Comparison of ENCODE assay signal across 1 cellular context in genomic region chr19:57888494-57889231, GRCh38.
TF ChIP-seq lines count a peak whose summit lies in the region.

TSS of gene ZNF814 (minus strand) at chr19:57889037. CDS start at chr19:57888802, 235 bp downstream.

TF ChIP-seq in GM12878, 131 proteins besides CTCF, POLR2A, EP300 and RAD21 (continued from another document and continues in another):
- TF ChIP-seq, protein P1, sequence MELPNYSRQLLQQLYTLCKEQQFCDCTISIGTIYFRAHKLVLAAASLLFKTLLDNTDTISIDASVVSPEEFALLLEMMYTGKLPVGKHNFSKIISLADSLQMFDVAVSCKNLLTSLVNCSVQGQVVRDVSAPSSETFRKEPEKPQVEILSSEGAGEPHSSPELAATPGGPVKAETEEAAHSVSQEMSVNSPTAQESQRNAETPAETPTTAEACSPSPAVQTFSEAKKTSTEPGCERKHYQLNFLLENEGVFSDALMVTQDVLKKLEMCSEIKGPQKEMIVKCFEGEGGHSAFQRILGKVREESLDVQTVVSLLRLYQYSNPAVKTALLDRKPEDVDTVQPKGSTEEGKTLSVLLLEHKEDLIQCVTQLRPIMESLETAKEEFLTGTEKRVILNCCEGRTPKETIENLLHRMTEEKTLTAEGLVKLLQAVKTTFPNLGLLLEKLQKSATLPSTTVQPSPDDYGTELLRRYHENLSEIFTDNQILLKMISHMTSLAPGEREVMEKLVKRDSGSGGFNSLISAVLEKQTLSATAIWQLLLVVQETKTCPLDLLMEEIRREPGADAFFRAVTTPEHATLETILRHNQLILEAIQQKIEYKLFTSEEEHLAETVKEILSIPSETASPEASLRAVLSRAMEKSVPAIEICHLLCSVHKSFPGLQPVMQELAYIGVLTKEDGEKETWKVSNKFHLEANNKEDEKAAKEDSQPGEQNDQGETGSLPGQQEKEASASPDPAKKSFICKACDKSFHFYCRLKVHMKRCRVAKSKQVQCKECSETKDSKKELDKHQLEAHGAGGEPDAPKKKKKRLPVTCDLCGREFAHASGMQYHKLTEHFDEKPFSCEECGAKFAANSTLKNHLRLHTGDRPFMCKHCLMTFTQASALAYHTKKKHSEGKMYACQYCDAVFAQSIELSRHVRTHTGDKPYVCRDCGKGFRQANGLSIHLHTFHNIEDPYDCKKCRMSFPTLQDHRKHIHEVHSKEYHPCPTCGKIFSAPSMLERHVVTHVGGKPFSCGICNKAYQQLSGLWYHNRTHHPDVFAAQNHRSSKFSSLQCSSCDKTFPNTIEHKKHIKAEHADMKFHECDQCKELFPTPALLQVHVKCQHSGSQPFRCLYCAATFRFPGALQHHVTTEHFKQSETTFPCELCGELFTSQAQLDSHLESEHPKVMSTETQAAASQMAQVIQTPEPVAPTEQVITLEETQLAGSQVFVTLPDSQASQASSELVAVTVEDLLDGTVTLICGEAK (IDR thresholded peaks at IDR 0.05; ENCODE audit: borderline replicate concordance) = peak; percentile 94
- TF ChIP-seq TARDBP (IDR thresholded peaks at IDR 0.05; ENCODE audit: borderline replicate concordance) (peak; percentile 83), ESRRA (IDR thresholded peaks at IDR 0.05; ENCODE audit: low read length) (no peak), NFYA (IDR thresholded peaks at IDR 0.05; ENCODE audit: borderline replicate concordance, low read depth, low read length) (no peak), ASH2L (IDR thresholded peaks at IDR 0.05; ENCODE audit: borderline replicate concordance, low read depth) (no peak), NKRF (conservative IDR thresholded peaks at IDR 0.05) (peak; percentile 91), GABPA (IDR thresholded peaks at IDR 0.05; ENCODE audit: low read depth) (peak; percentile 95), SKIL (IDR thresholded peaks at IDR 0.05; ENCODE audit: low read depth, poor library complexity, severe bottlenecking) (no peak), MLLT1 (IDR thresholded peaks at IDR 0.05) (no peak), RAD51 (IDR thresholded peaks at IDR 0.05) (peak; percentile 95), CHD1 (IDR thresholded peaks at IDR 0.05; ENCODE audit: low read depth, low read length) (no peak), RUNX3 (IDR thresholded peaks at IDR 0.05; ENCODE audit: low read length) (peak; percentile 33), SIX5 (IDR thresholded peaks at IDR 0.05; ENCODE audit: low read depth, low read length, severe bottlenecking) (peak; percentile 81), PKNOX1 (IDR thresholded peaks at IDR 0.05) (peak; percentile 96), STAT1 (conservative IDR thresholded peaks at IDR 0.05) (no peak), POLR2AphosphoS5 (IDR thresholded peaks at IDR 0.05; ENCODE audit: low read length) (peak; percentile 92), NR2C1 (IDR thresholded peaks at IDR 0.05) (peak; percentile 84), HDAC2 (IDR thresholded peaks at IDR 0.05) (no peak), E2F8 (IDR thresholded peaks at IDR 0.05; ENCODE audit: low read depth, partially characterized antibody) (peak; percentile 79), MYC (IDR thresholded peaks at IDR 0.05; ENCODE audit: insufficient read depth, insufficient read length, insufficient replicate concordance, low read length, severe bottlenecking) (peak; percentile 67), RB1 (IDR thresholded peaks at IDR 0.05; ENCODE audit: borderline replicate concordance) (no peak), ZNF384 (IDR thresholded peaks at IDR 0.05; ENCODE audit: borderline replicate concordance, low read depth, low read length) (no peak), MEF2B (IDR thresholded peaks at IDR 0.05; ENCODE audit: partially characterized antibody, poor library complexity, severe bottlenecking) (no peak), NFXL1 (IDR thresholded peaks at IDR 0.05; ENCODE audit: borderline replicate concordance) (no peak), SMC3 (IDR thresholded peaks at IDR 0.05; ENCODE audit: borderline replicate concordance, low read length) (no peak), MYB (IDR thresholded peaks at IDR 0.05; ENCODE audit: borderline replicate concordance, low read depth, low read length) (no peak), NR2F1 (conservative IDR thresholded peaks at IDR 0.05) (peak; percentile 50; the same call in 1 of the 2 replicates), EED (IDR thresholded peaks at IDR 0.05; ENCODE audit: low read depth) (no peak), HCFC1 (IDR thresholded peaks at IDR 0.05; ENCODE audit: low read length) (peak; percentile 85), MEF2A (IDR thresholded peaks at IDR 0.05; ENCODE audit: insufficient read depth, low read depth, low read length) (no peak), ATF7 (IDR thresholded peaks at IDR 0.05; ENCODE audit: low read depth) (no peak), E4F1 (IDR thresholded peaks at IDR 0.05; ENCODE audit: borderline replicate concordance, partially characterized antibody) (no peak), BCL3 (IDR thresholded peaks at IDR 0.05; ENCODE audit: borderline replicate concordance, insufficient read depth, low read depth, low read length, poor library complexity, severe bottlenecking) (no peak)
- TF ChIP-seq, protein P2, sequence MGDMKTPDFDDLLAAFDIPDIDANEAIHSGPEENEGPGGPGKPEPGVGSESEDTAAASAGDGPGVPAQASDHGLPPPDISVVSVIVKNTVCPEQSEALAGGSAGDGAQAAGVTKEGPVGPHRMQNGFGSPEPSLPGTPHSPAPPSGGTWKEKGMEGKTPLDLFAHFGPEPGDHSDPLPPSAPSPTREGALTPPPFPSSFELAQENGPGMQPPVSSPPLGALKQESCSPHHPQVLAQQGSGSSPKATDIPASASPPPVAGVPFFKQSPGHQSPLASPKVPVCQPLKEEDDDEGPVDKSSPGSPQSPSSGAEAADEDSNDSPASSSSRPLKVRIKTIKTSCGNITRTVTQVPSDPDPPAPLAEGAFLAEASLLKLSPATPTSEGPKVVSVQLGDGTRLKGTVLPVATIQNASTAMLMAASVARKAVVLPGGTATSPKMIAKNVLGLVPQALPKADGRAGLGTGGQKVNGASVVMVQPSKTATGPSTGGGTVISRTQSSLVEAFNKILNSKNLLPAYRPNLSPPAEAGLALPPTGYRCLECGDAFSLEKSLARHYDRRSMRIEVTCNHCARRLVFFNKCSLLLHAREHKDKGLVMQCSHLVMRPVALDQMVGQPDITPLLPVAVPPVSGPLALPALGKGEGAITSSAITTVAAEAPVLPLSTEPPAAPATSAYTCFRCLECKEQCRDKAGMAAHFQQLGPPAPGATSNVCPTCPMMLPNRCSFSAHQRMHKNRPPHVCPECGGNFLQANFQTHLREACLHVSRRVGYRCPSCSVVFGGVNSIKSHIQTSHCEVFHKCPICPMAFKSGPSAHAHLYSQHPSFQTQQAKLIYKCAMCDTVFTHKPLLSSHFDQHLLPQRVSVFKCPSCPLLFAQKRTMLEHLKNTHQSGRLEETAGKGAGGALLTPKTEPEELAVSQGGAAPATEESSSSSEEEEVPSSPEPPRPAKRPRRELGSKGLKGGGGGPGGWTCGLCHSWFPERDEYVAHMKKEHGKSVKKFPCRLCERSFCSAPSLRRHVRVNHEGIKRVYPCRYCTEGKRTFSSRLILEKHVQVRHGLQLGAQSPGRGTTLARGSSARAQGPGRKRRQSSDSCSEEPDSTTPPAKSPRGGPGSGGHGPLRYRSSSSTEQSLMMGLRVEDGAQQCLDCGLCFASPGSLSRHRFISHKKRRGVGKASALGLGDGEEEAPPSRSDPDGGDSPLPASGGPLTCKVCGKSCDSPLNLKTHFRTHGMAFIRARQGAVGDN (IDR thresholded peaks at IDR 0.05) = 0 out of 2 replicates have a peak, but pooled peaks have one; percentile 44
